Comparison of ENCODE assay signal across 14 cellular contexts in the genomic region with DNA sequence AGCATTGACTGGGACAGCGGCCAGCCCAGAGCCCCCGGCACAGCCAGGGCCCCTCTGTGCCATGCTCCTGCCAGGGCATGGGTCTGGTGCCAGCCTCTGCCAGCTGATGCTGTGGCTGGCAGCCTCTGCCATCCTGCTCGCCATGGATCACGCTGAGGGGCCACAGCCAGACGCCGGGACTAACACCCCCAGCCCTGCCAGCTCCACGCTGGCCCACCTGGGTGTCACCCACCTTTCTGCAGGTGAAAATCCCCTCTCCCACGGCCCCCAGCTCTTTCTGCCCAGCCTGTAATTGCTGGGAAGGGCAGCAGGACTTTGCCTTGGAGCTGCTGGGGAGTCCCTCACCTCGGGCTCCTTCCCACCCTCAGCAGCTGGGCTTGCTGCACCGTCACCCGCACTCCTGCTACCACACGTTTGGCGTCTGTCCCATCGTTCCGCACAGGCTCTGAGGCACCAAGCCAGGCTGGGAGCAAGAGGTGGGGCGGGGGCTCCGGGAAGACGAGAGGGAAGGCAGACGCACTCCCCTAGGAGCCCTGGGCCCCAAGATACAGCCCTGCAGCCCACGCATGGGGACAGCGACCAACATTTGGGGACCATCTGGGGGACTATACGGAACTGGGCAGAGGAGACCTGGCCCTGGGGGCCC. TPM values are rescaled to one million over a fixed set of nuclear protein-coding genes. Genes with fewer than 3 reads are reported as not detected.
DNase-seq lines count a peak whose midpoint lies in the region; ATAC-seq and TF ChIP-seq lines count a peak whose summit lies in the region.
"Had no signal": no experiment of that assay in that cellular context is flagged by ENCODE, and none has a peak within 500 bp of the region (broad histone marks: within the 10 kb centered on the region; RNA-seq: fewer than 3 reads in every experiment).

No MANE protein-coding gene starts in this region.

- H3K4me3 ChIP-seq in NB4 (ENCODE audit: low read depth, low read length) (peak overlapping the region; percentile 63), prostate gland (peak overlapping the region; percentile 32 to 40)
- H3K4me3 ChIP-seq: uterus had no signal

- TF ChIP-seq CTCF in NB4 (IDR thresholded peaks at IDR 0.05; ENCODE audit: low read depth, low read length): no peak
- TF ChIP-seq CTCF in prostate gland (IDR thresholded peaks at IDR 0.05): no peak

- H3K9me3 ChIP-seq in prostate gland: no peaks in the 10 kb centered on the region
- H3K9me3 ChIP-seq: heart right ventricle, uterus had no signal

- H3K27ac ChIP-seq in prostate gland: peak overlapping the region; percentile 67 to 79
- H3K27ac ChIP-seq: heart right ventricle, uterus had no signal

- DNase-seq in NCI-H1105 treated with DMSO at 0.1 percent for 48 hours (lab: John Stamatoyannopoulos, UW) (peak; percentile 15), NCI-H1105 (lab: John Stamatoyannopoulos, UW) (no peak), NB4 (ENCODE audit: low read depth) (no peak), cerebellum (ENCODE audit: low spot score) (peak; percentile 41), prostate gland (ENCODE audit: low spot score) (no peak), superior temporal gyrus (ENCODE audit: extremely low spot score) (no peak)
- DNase-seq in stimulated activated CD4-positive, alpha-beta T cell treated with anti-CD3 and anti-CD28 coated beads, Interleukin-1b, Interleukin-23, amount 100 ng/mL, for 48 hours: no peak
- DNase-seq: naive thymus-derived CD4-positive, alpha-beta T cell; NCI-H146; T-helper 9 cell; uterus had no signal

- intact Hi-C loops in prostate gland (cut with DNase I): no loop called here

- TF ChIP-seq POLR2A in NB4 (IDR thresholded peaks at IDR 0.05; ENCODE audit: extremely low read depth, insufficient read length) (no peak), prostate gland (IDR thresholded peaks at IDR 0.05) (no peak)

- 26% methylated on average over 22 of the region's 22 CpGs for whole genome bisulfite sequencing in prostate gland

- H3K36me3 ChIP-seq in prostate gland: no peaks in the 10 kb centered on the region
- H3K36me3 ChIP-seq: heart right ventricle, uterus had no signal

- no peak for ATAC-seq in HG03280 (IDR thresholded peaks at IDR 0.05; ENCODE audit: unreplicated experiment)
- ATAC-seq: heart right ventricle; naive thymus-derived CD4-positive, alpha-beta T cell; stimulated activated effector memory CD8-positive, alpha-beta T cell treated with anti-CD3 and anti-CD28 coated beads, Interleukin-12 subunit alpha, Interleukin-12 subunit beta, amount 100 ng/mL, for 72 hours had no signal

- no peaks in the 10 kb centered on the region for H3K27me3 ChIP-seq in prostate gland (replicated peaks; ENCODE audit: insufficient read depth)
- H3K27me3 ChIP-seq: uterus had no signal

- H3K4me1 ChIP-seq in prostate gland (replicated peaks): no peaks in the 10 kb centered on the region
- H3K4me1 ChIP-seq: heart right ventricle, uterus had no signal

RNA-seq across cellular contexts. Expression of gene ACSF3, which starts 42.0 kb away (rescaled TPM):
- total RNA-seq in cerebellum (16.6 TPM), prostate gland (10 to 100 TPM; 42.1 to 80.5 TPM)

Comparison
In these comparisons a context has a peak if more than half of its experiments do, and no peak if none do; other contexts are left out.
1. DNase-seq: peak in NCI-H1105 treated with DMSO at 0.1 percent for 48 hours (single experiment) and cerebellum (single experiment); none in NCI-H1105 (single experiment), NB4 (single experiment), prostate gland (single experiment), stimulated activated CD4-positive, alpha-beta T cell treated with anti-CD3 and anti-CD28 coated beads, Interleukin-1b, Interleukin-23, amount 100 ng/mL, for 48 hours (single experiment) and superior temporal gyrus (single experiment).